12 cellular contexts compared by ENCODE assay signal in the genomic region with DNA sequence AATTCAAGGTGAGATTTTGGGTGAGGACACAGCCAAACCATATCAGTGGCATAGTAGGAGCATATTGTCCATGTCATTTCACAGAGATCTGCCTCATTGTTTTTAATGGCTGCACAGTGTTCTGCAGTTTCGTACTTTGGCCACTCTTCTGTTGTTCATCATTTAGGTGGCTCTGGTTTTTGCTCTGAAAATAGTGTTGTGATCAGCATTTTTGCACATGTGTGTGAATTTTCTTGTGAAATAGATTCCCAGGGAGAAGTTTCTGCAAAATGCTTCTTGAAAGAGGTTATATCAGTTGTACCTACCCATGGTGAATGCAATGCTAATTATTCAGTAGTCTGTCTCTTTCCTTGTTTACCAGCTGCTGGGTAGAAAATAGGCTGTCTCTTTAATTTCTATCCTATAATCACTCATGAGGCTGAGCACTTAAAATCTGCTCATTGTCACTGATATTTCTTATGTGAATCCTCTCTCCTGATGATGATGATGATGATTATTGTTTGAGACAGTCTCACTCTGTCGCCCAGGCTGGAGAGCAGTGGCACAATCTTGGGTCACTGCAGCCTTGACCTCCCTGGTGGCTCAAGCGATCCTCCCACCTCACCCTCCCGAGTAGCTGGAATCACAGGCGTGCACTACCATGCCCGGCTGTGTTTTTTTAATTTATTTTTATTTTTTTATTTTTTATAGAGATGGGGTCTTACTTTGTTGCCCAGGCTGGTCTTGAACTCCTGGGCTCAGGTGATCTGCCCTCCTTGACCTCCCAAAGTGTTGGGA. TPM values are rescaled to one million over a fixed set of nuclear protein-coding genes. Genes with fewer than 3 reads are reported as not detected.
DNase-seq lines count a peak whose midpoint lies in the region; ATAC-seq and TF ChIP-seq lines count a peak whose summit lies in the region.
"Had no signal": no experiment of that assay in that cellular context is flagged by ENCODE, and none has a peak within 500 bp of the region (broad histone marks: within the 10 kb centered on the region; RNA-seq: fewer than 3 reads in every experiment).

No MANE protein-coding gene starts in this region.

- POLR2A ChIA-PET in CD4-positive, alpha-beta memory T cell (lab: Charles Lee; ENCODE audit: partially characterized antibody): no interaction called here

- peak overlapping the region; percentile 11 for H3K4me2 ChIP-seq in Loucy (ENCODE audit: low read depth, low read length, poor library complexity, severe bottlenecking)
- H3K4me2 ChIP-seq: GM23338 had no signal

- intact Hi-C loops in CD4-positive, alpha-beta memory T cell (cut with micrococcal nuclease): no loop called here
- intact Hi-C loops in testis (cut with DNase I; ENCODE audit: low total_unique reads): loop anchor here (10.0 kb wide), 1 partner anchor 103 kb away; no protein-coding TSS in a partner anchor

- peak overlapping the region in 4 of 7 donors; percentile 42 to 62 (median 61) for H3K27ac Mint-ChIP-seq in CD4-positive, alpha-beta memory T cell
- peak overlapping the region; percentile 26 for H3K27ac Mint-ChIP-seq in endodermal cell
- H3K27ac Mint-ChIP-seq: GM23338 had no signal

- no peak overlapping the region for H3K9ac ChIP-seq in Loucy (ENCODE audit: low read depth, low read length, poor library complexity, severe bottlenecking)
- H3K9ac ChIP-seq in endodermal cell (ENCODE audit: extremely low read depth, low read length, poor library complexity, severe bottlenecking): no peak overlapping the region

- peaks cover 0 to 2% (median 0%) of the 10 kb centered on the region in 8 donors for H3K9me3 Mint-ChIP-seq in CD4-positive, alpha-beta memory T cell
- H3K9me3 Mint-ChIP-seq in endodermal cell: no peaks in the 10 kb centered on the region
- H3K9me3 Mint-ChIP-seq: GM23338 had no signal

- no peak overlapping the region for H2AFZ ChIP-seq in Loucy (ENCODE audit: low read length)
- H2AFZ ChIP-seq: GM23338 had no signal

- no peak for ATAC-seq in HG03039 (IDR thresholded peaks at IDR 0.05; ENCODE audit: unreplicated experiment)
- ATAC-seq: GM23338 had no signal

- H3K4me1 Mint-ChIP-seq in CD4-positive, alpha-beta memory T cell: peaks cover 39 to 71% (median 54%) of the 10 kb centered on the region in 4 donors
- peaks cover 11% of the 10 kb centered on the region for H3K4me1 Mint-ChIP-seq in endodermal cell
- H3K4me1 Mint-ChIP-seq: GM23338 had no signal

- no peak overlapping the region for H3K4me3 Mint-ChIP-seq in CD4-positive, alpha-beta memory T cell
- no peak overlapping the region for H3K4me3 Mint-ChIP-seq in endodermal cell
- H3K4me3 Mint-ChIP-seq: GM23338 had no signal

- no peak overlapping the region for H3K4me3 ChIP-seq in CD4-positive, alpha-beta memory T cell (ENCODE audit: low read length in 2 of 2)
- H3K4me3 ChIP-seq in Loucy (ENCODE audit: low read length, poor library complexity, severe bottlenecking) (no peak overlapping the region), endodermal cell (ENCODE audit: low read length) (no peak overlapping the region), testis (no peak overlapping the region)
- H3K4me3 ChIP-seq: GM23338 had no signal

- H3K4me1 ChIP-seq in CD4-positive, alpha-beta memory T cell (ENCODE audit: insufficient read depth, low read length): peaks cover 14% of the 10 kb centered on the region
- H3K4me1 ChIP-seq in Loucy (ENCODE audit: insufficient read depth, low read length, poor library complexity, severe bottlenecking): peaks cover 25% of the 10 kb centered on the region
- H3K4me1 ChIP-seq in endodermal cell (ENCODE audit: control insufficient read depth, insufficient read depth, low read length): no peaks in the 10 kb centered on the region
- H3K4me1 ChIP-seq in testis: peaks cover 28% of the 10 kb centered on the region
- H3K4me1 ChIP-seq: BE2C had no signal

- no peak for TF ChIP-seq POLR2A in testis (IDR thresholded peaks at IDR 0.05)

- no peaks in the 10 kb centered on the region for H3K36me3 ChIP-seq in CD4-positive, alpha-beta memory T cell (ENCODE audit: insufficient read depth, low read length)
- H3K36me3 ChIP-seq in Loucy (ENCODE audit: insufficient read depth, low read length) (no peaks in the 10 kb centered on the region), endodermal cell (ENCODE audit: control insufficient read depth, insufficient read depth, low read length) (peaks cover 2% of the 10 kb centered on the region), testis (ENCODE audit: low read depth, missing control alignments) (no peaks in the 10 kb centered on the region)
- H3K36me3 ChIP-seq: BE2C had no signal

- H3K27me3 Mint-ChIP-seq in CD4-positive, alpha-beta memory T cell: no peaks in the 10 kb centered on the region
- H3K27me3 Mint-ChIP-seq in endodermal cell (ENCODE audit: insufficient read depth): no peaks in the 10 kb centered on the region

- no peak for DNase-seq in CD4-positive, alpha-beta memory T cell
- no peak for DNase-seq in endodermal cell
- DNase-seq in testis: peak; percentile 66
- no peak for DNase-seq in DMS79 treated with DMSO at 0.1 percent for 48 hours (lab: John Stamatoyannopoulos, UW)
- DNase-seq in retina: no peak
- DNase-seq: BE2C, DMS53, H7 had no signal

- H3F3A ChIP-seq in Loucy (ENCODE audit: low read depth): no peaks in the 10 kb centered on the region

- TF ChIP-seq CTCF in Loucy (conservative IDR thresholded peaks at IDR 0.05; ENCODE audit: low read length) (no peak), endodermal cell (conservative IDR thresholded peaks at IDR 0.05) (no peak), testis (IDR thresholded peaks at IDR 0.05) (no peak)

- peaks cover 71% of the 10 kb centered on the region; the same call in 1 of the 2 replicates for H3K79me2 ChIP-seq in Loucy (ENCODE audit: insufficient read depth, low read length)

- CTCF ChIA-PET in CD4-positive, alpha-beta memory T cell (lab: Charles Lee; ENCODE audit: partially characterized antibody): no interaction called here

- WGBS in endodermal cell (ENCODE audit: insufficient coverage in 1 of 2, insufficient read length in 1 of 2), 2 experiments: 83 to 86% methylated on average over 1 to 5 of the region's 6 CpGs
- WGBS in testis, 2 donors: 33 to 49% methylated on average over 6 of the region's 6 CpGs

- no peaks in the 10 kb centered on the region for H3K9me3 ChIP-seq in CD4-positive, alpha-beta memory T cell (ENCODE audit: control insufficient read depth in 1 of 2, low read length in 2 of 2)
- H3K9me3 ChIP-seq in Loucy (ENCODE audit: insufficient read depth, low read depth, low read length) (no peaks in the 10 kb centered on the region), endodermal cell (ENCODE audit: control insufficient read depth, low read length) (no peaks in the 10 kb centered on the region), testis (no peaks in the 10 kb centered on the region)
- H3K9me3 ChIP-seq: BE2C had no signal

- peaks cover 19 to 32% of the 10 kb centered on the region in 2 donors for H3K36me3 Mint-ChIP-seq in CD4-positive, alpha-beta memory T cell
- peaks cover 13% of the 10 kb centered on the region for H3K36me3 Mint-ChIP-seq in endodermal cell (ENCODE audit: low read depth)

- H3K27ac ChIP-seq in CD4-positive, alpha-beta memory T cell (ENCODE audit: low read depth, low read length): no peak overlapping the region
- H3K27ac ChIP-seq in endodermal cell (ENCODE audit: low read depth, low read length): no peak overlapping the region
- H3K27ac ChIP-seq in testis: peak overlapping the region in 1 of 2 donors; percentile 29
- H3K27ac ChIP-seq: C4-2B had no signal

- H3K9me2 ChIP-seq in Loucy (replicated peaks; ENCODE audit: low read depth, low read length): no peaks in the 10 kb centered on the region

- H4K20me1 ChIP-seq in Loucy (ENCODE audit: insufficient read depth, low read length, poor library complexity, severe bottlenecking): no peaks in the 10 kb centered on the region

- H3K27me3 ChIP-seq in CD4-positive, alpha-beta memory T cell (ENCODE audit: insufficient read depth, low read length): no peaks in the 10 kb centered on the region
- H3K27me3 ChIP-seq in Loucy (ENCODE audit: insufficient read depth, low read length, poor library complexity, severe bottlenecking): no peaks in the 10 kb centered on the region
- H3K27me3 ChIP-seq in endodermal cell (ENCODE audit: control insufficient read depth, insufficient read depth, low read length, poor library complexity, severe bottlenecking): no peaks in the 10 kb centered on the region
- no peaks in the 10 kb centered on the region for H3K27me3 ChIP-seq in testis
- H3K27me3 ChIP-seq: BE2C had no signal

RNA-seq across cellular contexts. Expression of a gene that starts 10.5 kb away (rescaled TPM):
- 10 to 100 TPM; 37.0 to 37.9 TPM for total RNA-seq in CD4-positive, alpha-beta memory T cell
- polyA plus RNA-seq in CD4-positive, alpha-beta memory T cell: 10 to 100 TPM; 46.9 to 52.3 TPM
- total RNA-seq in endodermal cell: 10 to 100 TPM; 66.9 to 68.6 TPM
- 56.3 TPM for polyA plus RNA-seq in endodermal cell (2013, experiment 1 of 2)
- polyA plus RNA-seq in endodermal cell (2013, experiment 2 of 2): 54.9 TPM
- total RNA-seq in testis: 100 to 1,000 TPM in 1 of 2 donors, 10 to 100 TPM in 1; 89.1 to 101 TPM
- 89.0 TPM for polyA plus RNA-seq in testis (ENCODE audit: insufficient read depth, low read depth, low replicate concordance)
